ENCODE assay signal across 11 cellular contexts in genomic region chr14:68230941-68231717, GRCh38.
DNase-seq lines count a peak whose midpoint lies in the region; ATAC-seq, FAIRE-seq and TF ChIP-seq lines count a peak whose summit lies in the region.
"Had no signal": no experiment of that assay in that cellular context is flagged by ENCODE, and none has a peak within 500 bp of the region (broad histone marks: within the 10 kb centered on the region; RNA-seq: fewer than 3 reads in every experiment).

No MANE protein-coding gene starts in this region.

- peak; percentile 45 for ATAC-seq in left colon

- no peak for FAIRE-seq in bronchial epithelial cell (lab: Jason Lieb, UNC)
- FAIRE-seq in urothelium cell line (lab: Jason Lieb, UNC), result peak; percentile 27

- no peaks in the 10 kb centered on the region for H3K9me3 Mint-ChIP-seq in MCF 10A (ENCODE audit: unreplicated experiment)
- H3K9me3 Mint-ChIP-seq: activated naive CD4-positive, alpha-beta T cell treated with anti-CD3 and anti-CD28 coated beads, Interleukin-2, amount 50 U/mL, for 24 hours had no signal

- H3K4me3 Mint-ChIP-seq in MCF 10A (ENCODE audit: unreplicated experiment), result no peak overlapping the region
- H3K4me3 Mint-ChIP-seq: activated CD4-positive, alpha-beta T cell treated with anti-CD3 and anti-CD28 coated beads for 36 hours; activated naive CD4-positive, alpha-beta T cell treated with anti-CD3 and anti-CD28 coated beads, Interleukin-2, amount 50 U/mL, for 24 hours had no signal

- H3K27me3 ChIP-seq in breast epithelium, result no peaks in the 10 kb centered on the region
- H3K27me3 ChIP-seq in bronchial epithelial cell (ENCODE audit: control insufficient read depth, insufficient read depth, low read length), result no peaks in the 10 kb centered on the region

- no peak for TF ChIP-seq CTCF in breast epithelium (IDR thresholded peaks at IDR 0.05)
- TF ChIP-seq CTCF in MCF 10A (IDR thresholded peaks at IDR 0.05; ENCODE audit: unreplicated experiment), result no peak
- TF ChIP-seq CTCF in bronchial epithelial cell (IDR thresholded peaks at IDR 0.05; ENCODE audit: insufficient read depth, low read length, severe bottlenecking), result no peak
- no peak for TF ChIP-seq CTCF in OCI-LY7 (conservative IDR thresholded peaks at IDR 0.05; ENCODE audit: low read length)
- TF ChIP-seq CTCF in coronary artery (IDR thresholded peaks at IDR 0.05), result no peak

- no peak for TF ChIP-seq POLR2A in breast epithelium (IDR thresholded peaks at IDR 0.05)

- H3K27ac Mint-ChIP-seq in MCF 10A (ENCODE audit: low read depth, unreplicated experiment), result no peak overlapping the region

- H4K20me1 ChIP-seq in OCI-LY7 (ENCODE audit: insufficient read depth, low read length), result no peaks in the 10 kb centered on the region

- intact Hi-C loops in breast epithelium (cut with DNase I; ENCODE audit: low total_unique reads) (no loop called here), MCF 10A (cut with micrococcal nuclease) (loop anchor here (5.0 kb wide), 2 partner anchors 149 to 289 kb away; no protein-coding TSS in a partner anchor), left colon (cut with DNase I, micrococcal nuclease) (no loop called here), OCI-LY7 (cut with micrococcal nuclease; ENCODE audit: unreplicated experiment) (no loop called here)

- no peak for DNase-seq in breast epithelium (ENCODE audit: low spot score in 2 of 2)
- DNase-seq in MCF 10A (ENCODE audit: unreplicated experiment), result no peak
- peak; percentile 68 for DNase-seq in bronchial epithelial cell (ENCODE audit: low read depth)
- DNase-seq in left colon, result no peak
- no peak for DNase-seq in urothelium cell line (ENCODE audit: low spot score)
- no peak for DNase-seq in superior temporal gyrus (ENCODE audit: extremely low spot score)
- no peak for DNase-seq in OCI-LY7 (ENCODE audit: low spot score)
- no peak for DNase-seq in coronary artery (ENCODE audit: low spot score)
- DNase-seq: activated CD4-positive, alpha-beta T cell treated with anti-CD3 and anti-CD28 coated beads for 36 hours; substantia nigra had no signal

- no peaks in the 10 kb centered on the region for H3K79me2 ChIP-seq in OCI-LY7 (ENCODE audit: insufficient read depth, low read depth, low read length)

- H3K27ac ChIP-seq in breast epithelium (peak overlapping the region; percentile 20 to 76), OCI-LY7 (ENCODE audit: low read depth, low read length, poor library complexity, severe bottlenecking) (no peak overlapping the region), coronary artery (peak overlapping the region in 1 of 2 donors; percentile 38)

- H3K9me2 ChIP-seq in OCI-LY7 (ENCODE audit: insufficient read depth, low read length), result no peaks in the 10 kb centered on the region

- no TSS peak for BruUV-seq in MCF 10A (replicated peaks; lab: Mats Ljungman, UMichigan)
- no TSS peak for BruUV-seq in OCI-LY7 (replicated peaks; lab: Mats Ljungman, UMichigan)

- H3K27me3 Mint-ChIP-seq in MCF 10A (ENCODE audit: insufficient read depth, unreplicated experiment), result no peaks in the 10 kb centered on the region
- H3K27me3 Mint-ChIP-seq: activated CD4-positive, alpha-beta T cell treated with anti-CD3 and anti-CD28 coated beads for 36 hours; activated naive CD4-positive, alpha-beta T cell treated with anti-CD3 and anti-CD28 coated beads, Interleukin-2, amount 50 U/mL, for 24 hours had no signal

- no peak overlapping the region for H3K4me2 ChIP-seq in OCI-LY7 (ENCODE audit: low read length)

- H3K4me1 Mint-ChIP-seq in MCF 10A (ENCODE audit: insufficient read depth, unreplicated experiment), result no peaks in the 10 kb centered on the region

- H3K4me3 ChIP-seq in breast epithelium (no peak overlapping the region), bronchial epithelial cell (ENCODE audit: low read depth, low read length) (no peak overlapping the region), OCI-LY7 (ENCODE audit: low read depth, low read length, poor library complexity, severe bottlenecking) (no peak overlapping the region), coronary artery (no peak overlapping the region)

- CTCF ChIA-PET in MCF 10A (lab: Yijun Ruan, JAX), result interaction anchor here (0.6 to 0.9 kb wide), 2 partner anchors 18 to 559 kb away, joined by 3 to 4 read pairs; no protein-coding TSS in a partner anchor
- CTCF ChIA-PET in OCI-LY7 (lab: Charles Lee; ENCODE audit: unreplicated experiment), result no interaction called here

- POLR2A ChIA-PET in MCF 10A (lab: Yijun Ruan, JAX) (interaction anchor here (0.6 to 3.3 kb wide), 16 partner anchors 8 to 586 kb away, joined by 3 to 24 read pairs (median 3); no protein-coding TSS in a partner anchor), OCI-LY7 (lab: Charles Lee) (interaction anchor here (0.5 kb wide), 1 partner anchor 65 kb away, joined by 4 read pairs; no protein-coding TSS in a partner anchor)

- H2AFZ ChIP-seq in OCI-LY7 (ENCODE audit: low read length), result no peak overlapping the region

- H3K9me3 ChIP-seq in breast epithelium, result no peaks in the 10 kb centered on the region
- no peaks in the 10 kb centered on the region for H3K9me3 ChIP-seq in OCI-LY7 (ENCODE audit: low read length)

- H3K36me3 Mint-ChIP-seq in MCF 10A (ENCODE audit: insufficient read depth, unreplicated experiment), result no peaks in the 10 kb centered on the region

- peaks cover 0 to 19% of the 10 kb centered on the region in 2 donors for H3K4me1 ChIP-seq in breast epithelium
- H3K4me1 ChIP-seq in OCI-LY7 (ENCODE audit: insufficient read depth, low read length, poor library complexity, severe bottlenecking), result no peaks in the 10 kb centered on the region

- H3K36me3 ChIP-seq in breast epithelium (no peaks in the 10 kb centered on the region), bronchial epithelial cell (ENCODE audit: control insufficient read depth, insufficient read depth, low read length) (no peaks in the 10 kb centered on the region), OCI-LY7 (ENCODE audit: insufficient read depth, low read length) (no peaks in the 10 kb centered on the region)
